In the genomic region with DNA sequence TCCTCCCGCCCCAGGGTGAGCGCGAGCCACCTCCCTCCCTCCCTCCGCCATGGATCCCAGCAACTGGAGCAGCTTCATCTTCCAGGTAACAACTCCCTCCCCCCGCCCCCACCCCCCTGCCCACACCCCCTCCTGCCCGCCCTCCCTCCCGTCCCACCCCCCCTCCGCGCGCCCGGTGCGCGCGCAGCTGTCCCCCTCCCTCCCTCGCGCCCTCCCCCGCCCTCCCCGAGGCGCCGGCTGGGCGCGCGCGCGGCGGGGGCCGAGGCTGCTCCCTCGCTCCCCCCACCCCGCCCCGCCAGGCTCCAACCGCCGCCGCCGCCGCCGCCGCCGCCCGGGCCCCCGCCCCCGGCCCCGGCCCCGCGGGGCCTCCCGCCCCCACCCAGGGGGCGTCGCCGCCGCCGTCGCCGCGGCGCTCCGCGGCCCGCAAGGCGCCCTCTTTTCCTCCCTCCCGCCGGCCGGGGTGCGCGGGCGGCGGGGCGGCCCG, we compare ENCODE assay signal across 8 cellular contexts. TPM values are rescaled to one million over a fixed set of nuclear protein-coding genes. Genes with fewer than 3 reads are reported as not detected.
DNase-seq lines count a peak whose midpoint lies in the region; ATAC-seq lines count a peak whose summit lies in the region.

Gene MAZ (plus strand): TSS at position 434 of the 484 bp plus-strand sequence. CDS start 173 bp downstream, outside the sequence.

- H3K9me3 ChIP-seq in esophagus (ENCODE audit: control insufficient read depth in 2 of 2, insufficient read depth in 1 of 2, low read depth in 1 of 2, low read length in 1 of 2) (no peaks in the 10 kb centered on the region), aorta (ENCODE audit: control insufficient read depth, low read length) (no peaks in the 10 kb centered on the region)

- no peak for ATAC-seq in naive thymus-derived CD8-positive, alpha-beta T cell
- ATAC-seq in aorta (ENCODE audit: low FRiP score), result peak; percentile 5
- no peak for ATAC-seq in HG03045 (IDR thresholded peaks at IDR 0.05; ENCODE audit: unreplicated experiment)

- peak within 1 kb of the TSS; percentile 92 for H3K4me3 Mint-ChIP-seq in activated CD4-positive, alpha-beta memory T cell treated with anti-CD3 and anti-CD28 coated beads, Interleukin-2, amount 10 ng/mL, durations not matched to agents 7 days and 5 days
- H3K4me3 Mint-ChIP-seq in naive thymus-derived CD8-positive, alpha-beta T cell, result peak within 1 kb of the TSS; percentile 94 to 100 (median 99)

- H3K27me3 Mint-ChIP-seq in activated CD4-positive, alpha-beta memory T cell treated with anti-CD3 and anti-CD28 coated beads, Interleukin-2, amount 10 ng/mL, durations not matched to agents 7 days and 5 days, result no peaks in the 10 kb centered on the region
- peaks cover 0 to 1% (median 0%) of the 10 kb centered on the region in 5 donors for H3K27me3 Mint-ChIP-seq in naive thymus-derived CD8-positive, alpha-beta T cell

- peak within 1 kb of the TSS; percentile 98 for H3K27ac ChIP-seq in esophagus (ENCODE audit: low read depth in 2 of 2, low read length in 1 of 2)
- H3K27ac ChIP-seq in aorta (ENCODE audit: low read depth in 1 of 2, low read length in 2 of 2), result peak within 1 kb of the TSS; percentile 47 to 88

- POLR2A ChIA-PET in activated CD4-positive, alpha-beta memory T cell treated with anti-CD3 and anti-CD28 coated beads, Interleukin-2, amount 10 ng/mL, durations not matched to agents 7 days and 5 days (lab: Charles Lee), result interaction anchor here (0.9 to 10.8 kb wide), 10 partner anchors 11 to 380 kb away, joined by 3 to 260 read pairs (median 22); partner anchors contain the start of genes C16orf54, CORO1A, HIRIP3 and INO80E
- POLR2A ChIA-PET in naive thymus-derived CD8-positive, alpha-beta T cell (lab: Charles Lee), result interaction anchor here (0.8 to 11.2 kb wide), 12 partner anchors 13 to 380 kb away, joined by 3 to 240 read pairs (median 57); partner anchors contain the start of genes C16orf54, KIF22, MVP and PAGR1

- H3K27me3 ChIP-seq in esophagus (ENCODE audit: control insufficient read depth in 1 of 2, insufficient read depth in 2 of 2, low read length in 2 of 2) (no peaks in the 10 kb centered on the region), aorta (ENCODE audit: control insufficient read depth in 1 of 2, insufficient read depth in 2 of 2, low read length in 1 of 2) (no peaks in the 10 kb centered on the region)

- 0 to 1% methylated on average over 5 to 43 of the region's 67 CpGs for WGBS in esophagus, 2 donors
- 1 to 8% methylated on average over 2 to 65 of the region's 67 CpGs for WGBS in aorta, 2 donors

- H3K27ac Mint-ChIP-seq in activated CD4-positive, alpha-beta memory T cell treated with anti-CD3 and anti-CD28 coated beads, Interleukin-2, amount 10 ng/mL, durations not matched to agents 7 days and 5 days, result peak within 1 kb of the TSS; percentile 98
- peak within 1 kb of the TSS; percentile 98 to 100 (median 100) for H3K27ac Mint-ChIP-seq in naive thymus-derived CD8-positive, alpha-beta T cell

- H3K4me3 ChIP-seq in esophagus (ENCODE audit: low read depth in 1 of 2, low read length in 2 of 2) (peak within 1 kb of the TSS; percentile 64 to 89), aorta (ENCODE audit: low read length in 2 of 2) (peak within 1 kb of the TSS; percentile 69 to 73)

- DNase-seq in NCI-H1694 (lab: John Stamatoyannopoulos, UW) (peak; percentile 74), NCI-H1694 treated with DMSO at 0.1 percent for 48 hours (lab: John Stamatoyannopoulos, UW) (no peak), M059J (ENCODE audit: low read depth) (peak; percentile 89), aorta (no peak)
- no peak for DNase-seq in activated CD4-positive, alpha-beta memory T cell treated with anti-CD3 and anti-CD28 coated beads, Interleukin-2, amount 10 ng/mL, durations not matched to agents 7 days and 5 days
- peak in 3 of 10 donors; percentile 60 to 83 (median 77) for DNase-seq in naive thymus-derived CD8-positive, alpha-beta T cell

- CTCF ChIA-PET in activated CD4-positive, alpha-beta memory T cell treated with anti-CD3 and anti-CD28 coated beads, Interleukin-2, amount 10 ng/mL, durations not matched to agents 7 days and 5 days (lab: Charles Lee), result interaction anchor here (0.5 to 3.7 kb wide), 3 partner anchors 10 to 15 kb away, joined by 3 to 71 read pairs (median 22); partner anchors contain the start of genes KIF22, MVP and PAGR1

- peaks cover 54% of the 10 kb centered on the region for H3K4me1 Mint-ChIP-seq in activated CD4-positive, alpha-beta memory T cell treated with anti-CD3 and anti-CD28 coated beads, Interleukin-2, amount 10 ng/mL, durations not matched to agents 7 days and 5 days
- H3K4me1 Mint-ChIP-seq in naive thymus-derived CD8-positive, alpha-beta T cell, result peaks cover 25 to 56% (median 48%) of the 10 kb centered on the region in 4 donors

- intact Hi-C loops in aorta (cut with DNase I), result loop anchor here in 1 of 2 donors (5.0 kb wide), 1 partner anchor 571 kb away; no protein-coding TSS in a partner anchor

- H3K9me3 Mint-ChIP-seq in activated CD4-positive, alpha-beta memory T cell treated with anti-CD3 and anti-CD28 coated beads, Interleukin-2, amount 10 ng/mL, durations not matched to agents 7 days and 5 days, result no peaks in the 10 kb centered on the region
- no peaks in the 10 kb centered on the region for H3K9me3 Mint-ChIP-seq in naive thymus-derived CD8-positive, alpha-beta T cell

- H3K36me3 Mint-ChIP-seq in activated CD4-positive, alpha-beta memory T cell treated with anti-CD3 and anti-CD28 coated beads, Interleukin-2, amount 10 ng/mL, durations not matched to agents 7 days and 5 days (ENCODE audit: low read depth), result peaks cover 66% of the 10 kb centered on the region
- peaks cover 0 to 25% (median 8%) of the 10 kb centered on the region in 3 donors for H3K36me3 Mint-ChIP-seq in naive thymus-derived CD8-positive, alpha-beta T cell

- H3K4me1 ChIP-seq in esophagus (ENCODE audit: control insufficient read depth in 2 of 2, insufficient read depth in 2 of 2, low read length in 1 of 2) (peaks cover 5 to 26% of the 10 kb centered on the region in 2 donors), aorta (ENCODE audit: control insufficient read depth in 1 of 2, insufficient read depth in 2 of 2, low read length in 2 of 2) (no peaks in the 10 kb centered on the region)

- H3K36me3 ChIP-seq in esophagus (ENCODE audit: control insufficient read depth in 2 of 2, insufficient read depth in 2 of 2, low read length in 1 of 2), result peaks cover 4 to 20% of the 10 kb centered on the region in 2 donors
- H3K36me3 ChIP-seq in aorta (ENCODE audit: control insufficient read depth in 1 of 2, insufficient read depth in 2 of 2, low read length in 1 of 2), result no peaks in the 10 kb centered on the region

RNA-seq across cellular contexts. Expression of gene MAZ, which starts in this region (rescaled TPM):
- total RNA-seq in M059J (2014; rRNA removed; shearing (Covaris generic)), result 127 and 223 TPM in 2 replicates
- 100 to 1,000 TPM; 365 to 376 TPM for total RNA-seq in activated CD4-positive, alpha-beta memory T cell treated with anti-CD3 and anti-CD28 coated beads, Interleukin-2, amount 10 ng/mL, durations not matched to agents 7 days and 5 days
- 100 to 1,000 TPM in 1 of 2 donors, 10 to 100 TPM in 1; 95.9 to 111 TPM for polyA plus RNA-seq in esophagus
- total RNA-seq in naive thymus-derived CD8-positive, alpha-beta T cell, result 100 to 1,000 TPM; 278 to 282 TPM
- 10 to 100 TPM; 50.3 to 74.6 (median 58.8) TPM for polyA plus RNA-seq in naive thymus-derived CD8-positive, alpha-beta T cell
- total RNA-seq in aorta, result 100 to 1,000 TPM; 109 to 127 TPM
- 100 to 1,000 TPM; 112 to 121 TPM for polyA plus RNA-seq in aorta

Comparison
In these comparisons a context has a peak if more than half of its experiments do, and no peak if none do; other contexts are left out.
1. DNase-seq: peak in NCI-H1694 (single experiment) and M059J (single experiment); none in NCI-H1694 treated with DMSO at 0.1 percent for 48 hours (single experiment), activated CD4-positive, alpha-beta memory T cell treated with anti-CD3 and anti-CD28 coated beads, Interleukin-2, amount 10 ng/mL, durations not matched to agents 7 days and 5 days (single experiment) and aorta (0 of 2).